In the genomic region with DNA sequence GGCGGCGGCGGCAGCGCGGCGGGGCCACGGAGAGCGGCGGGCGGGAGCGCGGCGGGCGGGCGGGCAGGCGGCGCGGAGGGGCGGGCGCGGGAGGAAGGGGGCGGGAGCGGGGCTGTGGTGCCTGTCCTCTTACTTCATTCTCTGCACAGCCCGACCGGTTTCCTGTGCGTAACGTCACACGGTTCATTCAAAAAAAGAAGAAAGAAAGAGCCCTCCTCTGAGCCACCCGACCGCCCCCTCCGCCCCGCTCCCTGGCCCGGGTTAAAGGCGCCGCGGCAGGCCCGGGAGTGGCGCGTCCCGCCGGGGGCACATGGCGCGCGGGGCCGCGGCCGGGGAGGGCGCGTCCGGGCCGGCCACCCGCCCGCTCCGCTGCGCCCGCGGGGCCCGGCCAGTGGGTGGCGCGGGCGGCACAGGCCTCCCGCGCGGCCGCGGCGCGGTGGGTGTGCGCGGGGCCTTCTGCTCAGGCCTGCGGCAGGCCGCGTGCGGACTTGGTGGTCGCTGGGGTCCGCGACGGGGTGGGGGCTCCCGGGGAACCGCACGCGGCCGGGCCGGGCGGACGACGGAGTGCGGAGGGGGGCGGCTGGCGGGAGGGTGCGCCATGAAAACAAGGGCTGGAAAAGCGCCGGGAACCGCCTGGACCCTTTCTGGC, we compare ENCODE assay signal across 1 cellular context.
TF ChIP-seq lines count a peak whose summit lies in the region.

No MANE protein-coding gene starts in this region.

TF ChIP-seq in HCT116, 20 proteins besides CTCF, POLR2A, EP300 and RAD21:
- TF ChIP-seq ZFX (IDR thresholded peaks at IDR 0.05) (peak; percentile 91), EZH2phosphoT487 (IDR thresholded peaks at IDR 0.05; ENCODE audit: borderline replicate concordance) (no peak)
- TF ChIP-seq, protein P1, sequence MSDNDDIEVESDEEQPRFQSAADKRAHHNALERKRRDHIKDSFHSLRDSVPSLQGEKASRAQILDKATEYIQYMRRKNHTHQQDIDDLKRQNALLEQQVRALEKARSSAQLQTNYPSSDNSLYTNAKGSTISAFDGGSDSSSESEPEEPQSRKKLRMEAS (IDR thresholded peaks at IDR 0.05): 0 out of 2 replicates have a peak, but pooled peaks have one; percentile 14
- TF ChIP-seq, protein P2, sequence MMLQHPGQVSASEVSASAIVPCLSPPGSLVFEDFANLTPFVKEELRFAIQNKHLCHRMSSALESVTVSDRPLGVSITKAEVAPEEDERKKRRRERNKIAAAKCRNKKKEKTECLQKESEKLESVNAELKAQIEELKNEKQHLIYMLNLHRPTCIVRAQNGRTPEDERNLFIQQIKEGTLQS (IDR thresholded peaks at IDR 0.05): no peak
